ENCODE assay signal across 8 cellular contexts in the genomic region with DNA sequence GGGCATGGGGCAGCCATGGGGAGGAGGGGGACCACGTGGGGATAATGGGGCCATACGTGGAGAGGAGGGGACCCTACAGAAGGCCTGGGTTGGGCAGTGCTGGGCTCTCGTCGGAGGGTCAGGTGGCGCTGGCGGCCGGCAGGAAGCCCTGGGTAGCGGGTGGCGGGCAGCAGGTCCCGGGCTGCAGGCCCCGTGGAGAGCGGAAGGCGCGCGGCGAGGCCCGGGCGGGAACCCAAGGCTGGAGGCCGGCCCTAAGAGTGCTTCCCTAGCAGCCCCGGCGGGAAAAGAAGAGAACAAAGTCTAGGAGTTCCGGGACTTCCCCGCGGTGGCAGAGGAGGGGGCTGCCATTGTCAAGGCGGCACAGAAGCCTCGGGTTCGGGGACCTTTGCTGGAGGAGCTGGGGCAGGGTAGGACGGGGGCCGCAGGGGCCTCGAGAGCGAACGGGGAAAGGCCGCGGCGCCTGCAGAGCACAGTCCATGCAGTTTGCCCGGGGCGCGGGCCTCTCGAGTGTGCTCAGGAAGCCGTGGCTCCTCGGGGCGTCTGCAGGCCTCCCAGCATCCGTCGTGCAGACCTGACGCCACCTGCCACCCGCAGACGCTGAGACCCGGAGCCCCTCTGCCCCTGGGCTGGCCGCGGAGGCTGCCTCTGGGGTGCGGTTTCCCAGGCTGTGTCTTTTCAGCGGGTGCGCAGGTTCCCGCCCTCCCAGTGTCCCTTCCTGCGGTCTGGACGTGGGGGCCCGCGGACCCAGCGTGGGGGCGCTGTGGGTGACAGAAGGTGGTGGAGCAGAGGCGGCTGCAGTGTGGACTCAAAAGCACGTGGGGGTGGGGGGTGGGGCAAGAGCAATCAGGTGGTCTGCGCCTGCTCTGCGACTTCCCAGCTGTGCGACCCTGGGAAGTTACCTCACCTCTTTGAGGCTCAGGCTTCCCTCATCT. TPM values are rescaled to one million over a fixed set of nuclear protein-coding genes. Genes with fewer than 3 reads are reported as not detected.
A peak's percentile ranks its signal among the peaks of the same experiment; 100 is the strongest.
DNase-seq lines count a peak whose midpoint lies in the region; ATAC-seq and TF ChIP-seq lines count a peak whose summit lies in the region.

No MANE protein-coding gene starts in this region.

- CTCF ChIA-PET in WTC11 (lab: Charles Lee), result interaction anchor here (0.6 to 4.4 kb wide), 33 partner anchors 8 to 194 kb away, joined by 3 to 74 read pairs (median 6); partner anchors contain the start of genes NCL and NMUR1

- POLR2A ChIA-PET in WTC11 (lab: Charles Lee), result interaction anchor here (3.7 kb wide), 1 partner anchor 19 kb away, joined by 23 read pairs; the partner anchor contains the start of gene NCL

- no peak overlapping the region for H2AFZ ChIP-seq in neural progenitor cell (replicated peaks)

- H3K79me2 ChIP-seq in neural progenitor cell (ENCODE audit: low read depth), result no peaks in the 10 kb centered on the region

- H3K9me3 Mint-ChIP-seq in WTC11 (peaks cover 26% of the 10 kb centered on the region), neural progenitor cell (peaks cover 5% of the 10 kb centered on the region)

- no peaks in the 10 kb centered on the region for H3K27me3 ChIP-seq in dorsolateral prefrontal cortex
- no peaks in the 10 kb centered on the region for H3K27me3 ChIP-seq in neural progenitor cell

- H3K9me3 ChIP-seq in neural progenitor cell (ENCODE audit: low read depth), result no peaks in the 10 kb centered on the region

- intact Hi-C loops in dorsolateral prefrontal cortex (cut with DNase I), result loop anchor here (2.0 to 5.0 kb wide), 2 partner anchors 74 to 75 kb away; no protein-coding TSS in a partner anchor

- H3K27ac Mint-ChIP-seq in WTC11 (no peak overlapping the region), neural progenitor cell (peak overlapping the region; percentile 66)

- no peaks in the 10 kb centered on the region for H3K36me3 ChIP-seq in neural progenitor cell

- no peaks in the 10 kb centered on the region for H3K4me1 ChIP-seq in neural progenitor cell

- H3F3A ChIP-seq in neural progenitor cell (ENCODE audit: low read depth), result no peaks in the 10 kb centered on the region

- H3K27ac ChIP-seq in dorsolateral prefrontal cortex, result peak overlapping the region in 50 of 59 donors; percentile 1 to 86 (median 70)
- no peak overlapping the region for H3K27ac ChIP-seq in neural progenitor cell

- no peaks in the 10 kb centered on the region for H4K20me1 ChIP-seq in neural progenitor cell (ENCODE audit: low read depth)

- peak; percentile 64 for DNase-seq in GM20000 (ENCODE audit: low spot score)
- peak; percentile 35 for DNase-seq in WTC11 (ENCODE audit: low spot score)
- no peak for DNase-seq in dorsolateral prefrontal cortex
- no peak for DNase-seq in neural progenitor cell (ENCODE audit: low spot score)
- DNase-seq in GM19238 (ENCODE audit: insufficient read length, low spot score), result no peak

- peaks cover 6% of the 10 kb centered on the region for H3K4me1 Mint-ChIP-seq in WTC11
- H3K4me1 Mint-ChIP-seq in neural progenitor cell, result peaks cover 9% of the 10 kb centered on the region

- no peak overlapping the region for H3K4me2 ChIP-seq in neural progenitor cell

- peak; percentile 27 for ATAC-seq in WTC11
- no peak for ATAC-seq in GM18517 (IDR thresholded peaks at IDR 0.05; ENCODE audit: unreplicated experiment)
- ATAC-seq in HG03565 (IDR thresholded peaks at IDR 0.05; ENCODE audit: unreplicated experiment), result no peak
- ATAC-seq in HG03521 (IDR thresholded peaks at IDR 0.05; ENCODE audit: unreplicated experiment), result no peak

- peaks cover 11% of the 10 kb centered on the region for H3K36me3 Mint-ChIP-seq in WTC11
- H3K36me3 Mint-ChIP-seq in neural progenitor cell, result no peaks in the 10 kb centered on the region

- H3K27me3 Mint-ChIP-seq in WTC11 (ENCODE audit: low read depth) (no peaks in the 10 kb centered on the region; the same call in 1 of the 2 replicates), neural progenitor cell (ENCODE audit: insufficient read depth, low read depth) (peaks cover 4% of the 10 kb centered on the region)

- no peak overlapping the region for H3K4me3 Mint-ChIP-seq in WTC11
- H3K4me3 Mint-ChIP-seq in neural progenitor cell, result no peak overlapping the region

- H3K9ac ChIP-seq in neural progenitor cell, result no peak overlapping the region

- no peak for TF ChIP-seq CTCF in GM20000 (IDR thresholded peaks at IDR 0.05; ENCODE audit: extremely low read depth, missing control alignments)
- TF ChIP-seq CTCF in WTC11 (IDR thresholded peaks at IDR 0.05), result no peak
- peak in 1 of 56 donors; percentile 8 for TF ChIP-seq CTCF in dorsolateral prefrontal cortex (IDR thresholded peaks at IDR 0.05 in 54 of 56, conservative IDR thresholded peaks at IDR 0.05 in 2 of 56; ENCODE audit: low read depth in 1 of 56, partially characterized antibody in 56 of 56)
- no peak for TF ChIP-seq CTCF in neural progenitor cell (IDR thresholded peaks at IDR 0.05)

- peak overlapping the region in 57 of 59 donors; percentile 20 to 69 (median 54) for H3K4me3 ChIP-seq in dorsolateral prefrontal cortex
- no peak overlapping the region for H3K4me3 ChIP-seq in neural progenitor cell

TF ChIP-seq in WTC11, 78 proteins besides CTCF, POLR2A, EP300 and RAD21 (continues in another document):
- TF ChIP-seq ZNF532 (CRISPR knock-in tag; IDR thresholded peaks at IDR 0.05; ENCODE audit: borderline replicate concordance) (no peak), ZNF121 (CRISPR knock-in tag; IDR thresholded peaks at IDR 0.05) (no peak), CDX4 (CRISPR knock-in tag; IDR thresholded peaks at IDR 0.05; ENCODE audit: borderline replicate concordance) (no peak), GTF2I (CRISPR knock-in tag; conservative IDR thresholded peaks at IDR 0.05) (no peak), ZSCAN18 (CRISPR knock-in tag; IDR thresholded peaks at IDR 0.05) (no peak), ELF4 (CRISPR knock-in tag; IDR thresholded peaks at IDR 0.05; ENCODE audit: low read depth) (no peak), ZNF232 (CRISPR knock-in tag; IDR thresholded peaks at IDR 0.05) (no peak), ZNF263 (CRISPR knock-in tag; IDR thresholded peaks at IDR 0.05; ENCODE audit: low read depth) (no peak)
- TF ChIP-seq, protein P1, sequence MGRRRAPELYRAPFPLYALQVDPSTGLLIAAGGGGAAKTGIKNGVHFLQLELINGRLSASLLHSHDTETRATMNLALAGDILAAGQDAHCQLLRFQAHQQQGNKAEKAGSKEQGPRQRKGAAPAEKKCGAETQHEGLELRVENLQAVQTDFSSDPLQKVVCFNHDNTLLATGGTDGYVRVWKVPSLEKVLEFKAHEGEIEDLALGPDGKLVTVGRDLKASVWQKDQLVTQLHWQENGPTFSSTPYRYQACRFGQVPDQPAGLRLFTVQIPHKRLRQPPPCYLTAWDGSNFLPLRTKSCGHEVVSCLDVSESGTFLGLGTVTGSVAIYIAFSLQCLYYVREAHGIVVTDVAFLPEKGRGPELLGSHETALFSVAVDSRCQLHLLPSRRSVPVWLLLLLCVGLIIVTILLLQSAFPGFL (CRISPR knock-in tag; IDR thresholded peaks at IDR 0.05; ENCODE audit: borderline replicate concordance), result no peak

RNA-seq across cellular contexts. Expression of gene NCL, which starts 19.4 kb away (rescaled TPM):
- 944 to 1,223 TPM (median 1,004 TPM) in 3 replicates for total RNA-seq in WTC11 (2021)
- total RNA-seq in dorsolateral prefrontal cortex, result 100 to 1,000 TPM; 239 to 396 (median 335) TPM
- 257 and 354 TPM in 2 replicates for total RNA-seq in neural progenitor cell (ENCODE audit: low replicate concordance)

RNA-seq across cellular contexts. Expression of gene NMUR1, which starts 46.6 kb away (rescaled TPM):
- 0.42 to 0.44 TPM (median 0.44 TPM) in 3 replicates for total RNA-seq in WTC11 (2021)
- under 1 TPM in 76 of 120 experiments, not detected in 44; 0.13 to 0.76 (median 0.25) TPM for total RNA-seq in dorsolateral prefrontal cortex
- total RNA-seq in neural progenitor cell (ENCODE audit: low replicate concordance), result 0.52 and 0.56 TPM in 2 replicates

Comparison
In these comparisons a context has a peak if more than half of its experiments do, and no peak if none do; other contexts are left out.
1. DNase-seq: peak in GM20000 (single experiment) and WTC11 (single experiment); none in dorsolateral prefrontal cortex (0 of 10), neural progenitor cell (single experiment) and GM19238 (single experiment).